ENCODE assay signal across 8 cellular contexts in the genomic region with DNA sequence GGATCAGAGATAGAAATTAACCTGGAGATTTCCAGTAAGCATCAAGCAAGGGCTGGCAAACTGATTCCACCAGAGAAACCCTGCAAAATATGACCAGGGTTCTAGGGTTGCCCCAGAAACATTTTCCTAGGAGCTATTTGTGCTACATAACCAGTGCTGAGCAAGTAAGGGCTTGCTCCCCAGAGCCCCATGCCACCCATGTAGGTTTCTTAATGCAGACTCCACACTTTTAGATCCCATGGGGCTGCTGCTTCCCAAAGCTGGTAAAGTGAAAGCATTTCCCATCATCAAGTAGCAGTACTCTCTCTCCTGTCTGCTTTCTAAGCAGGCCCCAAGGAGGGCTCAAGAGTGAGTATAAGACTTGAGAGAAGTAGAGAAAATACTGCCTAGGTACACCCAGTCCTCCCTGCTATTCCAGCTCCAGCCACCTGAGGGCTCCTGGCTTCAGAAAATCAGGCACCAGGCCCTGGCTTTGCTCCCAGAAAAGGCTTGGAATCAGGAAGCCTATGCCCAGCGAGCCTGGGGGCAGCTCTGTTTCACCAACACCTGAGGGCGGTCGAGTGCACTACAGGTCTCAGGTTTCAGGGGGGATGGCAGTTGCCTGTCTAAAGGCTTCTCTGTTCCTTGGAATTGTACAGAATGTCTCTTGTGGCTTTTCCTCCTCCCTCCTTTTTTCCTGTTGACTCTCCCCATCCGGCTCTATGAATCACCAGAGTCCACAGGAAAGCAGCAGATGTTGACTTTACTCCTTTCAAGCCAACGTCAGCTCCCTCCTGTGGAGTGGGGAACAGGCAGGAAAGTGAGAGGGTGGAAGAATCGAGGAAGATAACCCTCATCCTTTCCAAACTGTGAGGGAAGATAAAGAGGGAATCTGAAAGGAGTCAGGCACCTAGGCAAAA. TPM values are rescaled to one million over a fixed set of nuclear protein-coding genes. Genes with fewer than 3 reads are reported as not detected.
A peak's percentile ranks its signal among the peaks of the same experiment; 100 is the strongest.
DNase-seq lines count a peak whose midpoint lies in the region; ATAC-seq and TF ChIP-seq lines count a peak whose summit lies in the region.

No MANE protein-coding gene starts in this region.

- ATAC-seq in RWPE2 (ENCODE audit: low read depth) (peak; percentile 97), GM21576 (IDR thresholded peaks at IDR 0.05; ENCODE audit: unreplicated experiment) (no peak)

- H3K4me3 ChIP-seq in RWPE2 (ENCODE audit: severe bottlenecking), result no peak overlapping the region

- peaks cover 26% of the 10 kb centered on the region for H3K4me1 ChIP-seq in RWPE2 (ENCODE audit: insufficient read depth, poor library complexity, severe bottlenecking)

- DNase-seq in ELF-1 (ENCODE audit: low read depth, low spot score) (peak; percentile 99), M059J (ENCODE audit: low read depth) (peak; percentile 100), RWPE2 (ENCODE audit: low spot score) (peak; percentile 98), foreskin melanocyte (peak; percentile 91), nephron progenitor cell (peak; percentile 94), superior temporal gyrus (ENCODE audit: extremely low spot score) (peak; percentile 98)
- DNase-seq in activated naive CD4-positive, alpha-beta T cell treated with anti-CD3 and anti-CD28 coated beads for 36 hours, result peak; percentile 80

- no peaks in the 10 kb centered on the region for H3K36me3 Mint-ChIP-seq in activated naive CD4-positive, alpha-beta T cell treated with anti-CD3 and anti-CD28 coated beads for 36 hours (ENCODE audit: low read depth)
- H3K36me3 Mint-ChIP-seq in nephron progenitor cell (ENCODE audit: low read depth), result no peaks in the 10 kb centered on the region

- H3K9me3 ChIP-seq in RWPE2 (ENCODE audit: severe bottlenecking), result no peaks in the 10 kb centered on the region

- no peaks in the 10 kb centered on the region for H3K27me3 Mint-ChIP-seq in activated naive CD4-positive, alpha-beta T cell treated with anti-CD3 and anti-CD28 coated beads for 36 hours (ENCODE audit: low read depth)
- peaks cover 26% of the 10 kb centered on the region for H3K27me3 Mint-ChIP-seq in nephron progenitor cell (ENCODE audit: low read depth, poor library complexity)

- peaks cover 1% of the 10 kb centered on the region for H3K4me1 Mint-ChIP-seq in activated naive CD4-positive, alpha-beta T cell treated with anti-CD3 and anti-CD28 coated beads for 36 hours (ENCODE audit: low read depth)
- H3K4me1 Mint-ChIP-seq in nephron progenitor cell, result peaks cover 39% of the 10 kb centered on the region

- H3K36me3 ChIP-seq in RWPE2 (ENCODE audit: low read depth), result no peaks in the 10 kb centered on the region

- H3K27ac ChIP-seq in RWPE2 (ENCODE audit: poor library complexity, severe bottlenecking), result peak overlapping the region; percentile 97

- no peaks in the 10 kb centered on the region for H3K27me3 ChIP-seq in RWPE2 (ENCODE audit: insufficient read depth, poor library complexity, severe bottlenecking)

- TF ChIP-seq CTCF in RWPE2 (IDR thresholded peaks at IDR 0.05; ENCODE audit: poor library complexity, severe bottlenecking) (peak; percentile 99), nephron progenitor cell (IDR thresholded peaks at IDR 0.05) (peak; percentile 89)

- intact Hi-C loops in activated naive CD4-positive, alpha-beta T cell treated with anti-CD3 and anti-CD28 coated beads for 36 hours (cut with micrococcal nuclease), result loop anchor here (1.0 kb wide), 1 partner anchor 121 kb away; no protein-coding TSS in a partner anchor

- no peak overlapping the region for H3K4me3 Mint-ChIP-seq in activated naive CD4-positive, alpha-beta T cell treated with anti-CD3 and anti-CD28 coated beads for 36 hours
- H3K4me3 Mint-ChIP-seq in nephron progenitor cell, result peak overlapping the region; percentile 59

- no peaks in the 10 kb centered on the region for H3K9me3 Mint-ChIP-seq in activated naive CD4-positive, alpha-beta T cell treated with anti-CD3 and anti-CD28 coated beads for 36 hours
- no peaks in the 10 kb centered on the region for H3K9me3 Mint-ChIP-seq in nephron progenitor cell

- H3K27ac Mint-ChIP-seq in activated naive CD4-positive, alpha-beta T cell treated with anti-CD3 and anti-CD28 coated beads for 36 hours, result no peak overlapping the region
- peak overlapping the region; percentile 80 for H3K27ac Mint-ChIP-seq in nephron progenitor cell

- CTCF ChIA-PET in activated naive CD4-positive, alpha-beta T cell treated with anti-CD3 and anti-CD28 coated beads for 36 hours (lab: Charles Lee), result interaction anchor here (0.7 to 3.2 kb wide), 17 partner anchors 9 to 144 kb away, joined by 3 to 23 read pairs (median 7); a partner anchor contains a TSS

RNA-seq across cellular contexts. Expression of a gene that starts 6.2 kb away (rescaled TPM):
- 0.12 and 0.25 TPM in 2 replicates for total RNA-seq in M059J (2014; rRNA removed; shearing (Covaris generic))
- total RNA-seq in activated naive CD4-positive, alpha-beta T cell treated with anti-CD3 and anti-CD28 coated beads for 36 hours, result under 1 TPM; 0.19 to 0.20 TPM

RNA-seq across cellular contexts. Expression of a gene that starts 18.0 kb away (rescaled TPM):
- 0.57 and 0.94 TPM in 2 replicates for total RNA-seq in M059J (2014; rRNA removed; shearing (Covaris generic))
- under 1 TPM; 0.41 to 0.54 TPM for total RNA-seq in activated naive CD4-positive, alpha-beta T cell treated with anti-CD3 and anti-CD28 coated beads for 36 hours

RNA-seq across cellular contexts. Expression of a gene that starts 26.7 kb away (rescaled TPM):
- 31.0 and 42.5 TPM in 2 replicates for total RNA-seq in M059J (2014; rRNA removed; shearing (Covaris generic))
- 10 to 100 TPM; 18.0 to 19.0 TPM for total RNA-seq in activated naive CD4-positive, alpha-beta T cell treated with anti-CD3 and anti-CD28 coated beads for 36 hours

RNA-seq across cellular contexts. Expression of a gene that starts 33.0 kb away (rescaled TPM):
- 31.5 and 36.6 TPM in 2 replicates for total RNA-seq in M059J (2014; rRNA removed; shearing (Covaris generic))
- 10 to 100 TPM; 19.1 to 19.6 TPM for total RNA-seq in activated naive CD4-positive, alpha-beta T cell treated with anti-CD3 and anti-CD28 coated beads for 36 hours

RNA-seq across cellular contexts. Expression of a gene that starts 35.4 kb away (rescaled TPM):
- 305 and 317 TPM in 2 replicates for total RNA-seq in M059J (2014; rRNA removed; shearing (Covaris generic))
- total RNA-seq in activated naive CD4-positive, alpha-beta T cell treated with anti-CD3 and anti-CD28 coated beads for 36 hours, result 100 to 1,000 TPM; 241 to 242 TPM
